8 cellular contexts compared by ENCODE assay signal in genomic region chr22:41619979-41620645, GRCh38. TPM values are rescaled to one million over a fixed set of nuclear protein-coding genes. Genes with fewer than 3 reads are reported as not detected.
DNase-seq lines count a peak whose midpoint lies in the region; ATAC-seq and TF ChIP-seq lines count a peak whose summit lies in the region.

No MANE protein-coding gene starts in this region.

- no peaks in the 10 kb centered on the region for H3K27me3 ChIP-seq in HUES64 (ENCODE audit: insufficient read depth, low read length)
- no peaks in the 10 kb centered on the region for H3K27me3 ChIP-seq in lower lobe of right lung (ENCODE audit: low read depth)

- H3K4me3 ChIP-seq in HUES64 (ENCODE audit: low read length) (peak overlapping the region; percentile 95), choroid plexus epithelial cell (ENCODE audit: low read depth, low read length) (peak overlapping the region; percentile 81), lower lobe of right lung (peak overlapping the region; percentile 80)

- ATAC-seq in lower lobe of right lung = peak; percentile 56 to 60

- H3K4me1 ChIP-seq in HUES64 (ENCODE audit: insufficient read depth, low read length) (peaks cover 7% of the 10 kb centered on the region; the same call in 1 of the 2 replicates), lower lobe of right lung (peaks cover 46% of the 10 kb centered on the region)

- H3K9me3 ChIP-seq in HUES64 (ENCODE audit: insufficient read depth, low read depth, low read length) (no peaks in the 10 kb centered on the region), lower lobe of right lung (no peaks in the 10 kb centered on the region)

- DNase-seq in NCI-H524 (lab: John Stamatoyannopoulos, UW) (peak; percentile 34 to 71), NCI-H524 treated with DMSO at 0.1 percent for 48 hours (lab: John Stamatoyannopoulos, UW) (no peak), choroid plexus epithelial cell (ENCODE audit: low read depth) (no peak), lower lobe of right lung (peak; percentile 67), KG1 (lab: John Stamatoyannopoulos, UW) (no peak)
- peak; percentile 19 to 32 for DNase-seq in stimulated activated CD8-positive, alpha-beta memory T cell treated with anti-CD3 and anti-CD28 coated beads, Interleukin-2, amount 100 ng/mL, for 48 hours (ENCODE audit: low read depth in 2 of 2)

- intact Hi-C loops in lower lobe of right lung (cut with DNase I) = no loop called here

- no peak for TF ChIP-seq CTCF in VCaP (conservative IDR thresholded peaks at IDR 0.05)
- TF ChIP-seq CTCF in choroid plexus epithelial cell (conservative IDR thresholded peaks at IDR 0.05; ENCODE audit: low read depth, low read length) = peak; percentile 10
- no peak for TF ChIP-seq CTCF in lower lobe of right lung (IDR thresholded peaks at IDR 0.05)

- H3K36me3 ChIP-seq in HUES64 (ENCODE audit: insufficient read depth, low read length) (peaks cover 25% of the 10 kb centered on the region), lower lobe of right lung (peaks cover 30% of the 10 kb centered on the region)

- H3K9ac ChIP-seq in HUES64 (ENCODE audit: low read depth, low read length) = peak overlapping the region; percentile 86

- H3K27ac ChIP-seq in HUES64 (ENCODE audit: low read depth, low read length) (peak overlapping the region; percentile 73), VCaP (peak overlapping the region; percentile 96), lower lobe of right lung (peak overlapping the region; percentile 91)

- under 1% methylated on average over 24 of the region's 25 CpGs for WGBS in HUES64

RNA-seq across cellular contexts. Expression of gene DESI1, which starts 0.7 kb away (rescaled TPM):
- polyA plus RNA-seq in HUES64 (2013, experiment 1 of 2) = 24.9 TPM
- 18.8 TPM for polyA plus RNA-seq in HUES64 (2013, experiment 2 of 2)
- 26.1 TPM for total RNA-seq in lower lobe of right lung

RNA-seq across cellular contexts. Expression of gene XRCC6, which starts 1.0 kb away (rescaled TPM):
- 494 TPM for polyA plus RNA-seq in HUES64 (2013, experiment 1 of 2)
- polyA plus RNA-seq in HUES64 (2013, experiment 2 of 2) = 469 TPM
- total RNA-seq in lower lobe of right lung = 162 TPM

RNA-seq across cellular contexts. Expression of gene PMM1, which starts 30.5 kb away (rescaled TPM):
- 8.2 TPM for polyA plus RNA-seq in HUES64 (2013, experiment 1 of 2)
- 10.0 TPM for polyA plus RNA-seq in HUES64 (2013, experiment 2 of 2)
- total RNA-seq in lower lobe of right lung = 47.3 TPM

RNA-seq across cellular contexts. Expression of gene CSDC2, which starts 59.3 kb away (rescaled TPM):
- polyA plus RNA-seq in HUES64 (2013, experiment 1 of 2) = 0.85 TPM
- polyA plus RNA-seq in HUES64 (2013, experiment 2 of 2) = 0.63 TPM
- total RNA-seq in lower lobe of right lung = 2.4 TPM

Comparison
In these comparisons a context has a peak if more than half of its experiments do, and no peak if none do; other contexts are left out.
1. DNase-seq: peak in NCI-H524 (2 of 2), lower lobe of right lung (single experiment) and stimulated activated CD8-positive, alpha-beta memory T cell treated with anti-CD3 and anti-CD28 coated beads, Interleukin-2, amount 100 ng/mL, for 48 hours (2 of 2); none in NCI-H524 treated with DMSO at 0.1 percent for 48 hours (single experiment), choroid plexus epithelial cell (single experiment) and KG1 (single experiment).
2. Peak in every context shown above with its lines, with median percentiles within 50 percentile points of each other: H3K27ac ChIP-seq and H3K4me3 ChIP-seq.